ENCODE assay signal across 14 cellular contexts in the genomic region with DNA sequence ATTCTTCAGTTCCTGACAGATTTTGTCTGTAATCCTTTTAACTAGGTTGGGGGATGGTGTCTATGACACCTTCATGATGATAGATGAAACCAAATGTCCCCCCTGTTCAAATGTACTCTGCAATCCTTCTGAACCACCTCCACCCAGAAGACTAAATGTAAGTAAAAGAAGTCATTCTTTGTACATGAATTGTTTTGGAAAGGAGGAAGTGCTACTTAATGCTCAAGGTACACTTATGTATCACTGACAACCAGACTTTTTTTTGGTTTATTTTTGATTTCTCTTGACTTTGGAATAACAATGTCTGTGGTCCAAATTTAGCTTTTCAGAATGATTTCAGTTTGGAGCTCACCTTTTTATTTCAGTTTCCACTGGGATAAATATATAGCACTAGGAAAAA. TPM values are rescaled to one million over a fixed set of nuclear protein-coding genes. Genes with fewer than 3 reads are reported as not detected.
A peak's percentile ranks its signal among the peaks of the same experiment; 100 is the strongest.
DNase-seq lines count a peak whose midpoint lies in the region; ATAC-seq, FAIRE-seq and TF ChIP-seq lines count a peak whose summit lies in the region.
"Had no signal": no experiment of that assay in that cellular context is flagged by ENCODE, and none has a peak within 500 bp of the region (broad histone marks: within the 10 kb centered on the region; RNA-seq: fewer than 3 reads in every experiment).

No MANE protein-coding gene starts in this region.

- intact Hi-C loops in activated CD4-positive, alpha-beta T cell treated with anti-CD3 and anti-CD28 coated beads for 36 hours (cut with DNase I, micrococcal nuclease) = loop anchor here in 1 of 2 experiments (5.0 to 10.0 kb wide), 2 partner anchors 170 to 347 kb away; no protein-coding TSS in a partner anchor

- no peak for FAIRE-seq in astrocyte (lab: Jason Lieb, UNC)
- FAIRE-seq: bronchial epithelial cell had no signal

- H3K79me2 ChIP-seq in astrocyte (ENCODE audit: insufficient read depth, low read length) = peaks cover 9% of the 10 kb centered on the region

- no peak overlapping the region for H3K27ac ChIP-seq in astrocyte (ENCODE audit: low read depth, low read length)
- H3K27ac ChIP-seq: Peyer's patch had no signal

- H2AFZ ChIP-seq in astrocyte (ENCODE audit: low read depth, low read length) = no peak overlapping the region

- no peak overlapping the region for H3K27ac Mint-ChIP-seq in activated CD4-positive, alpha-beta T cell treated with anti-CD3 and anti-CD28 coated beads for 36 hours
- no peak overlapping the region for H3K27ac Mint-ChIP-seq in astrocyte (ENCODE audit: unreplicated experiment)
- peak overlapping the region; percentile 14 for H3K27ac Mint-ChIP-seq in stimulated activated effector memory CD8-positive, alpha-beta T cell treated with anti-CD3 and anti-CD28 coated beads, Interleukin-12 subunit alpha, Interleukin-12 subunit beta, amount 100 ng/mL, for 72 hours
- H3K27ac Mint-ChIP-seq: T-helper 2 cell treated with Interferon-gamma antibody and Interleukin-4, amounts not matched to agents 5 μg/mL and 100 μg/mL, for 36 hours had no signal

- no peak for TF ChIP-seq CTCF in astrocyte (IDR thresholded peaks at IDR 0.05; ENCODE audit: insufficient read depth, low read depth, low read length)

- POLR2A ChIA-PET in activated CD4-positive, alpha-beta T cell treated with anti-CD3 and anti-CD28 coated beads for 36 hours (lab: Charles Lee) = no interaction called here

- CTCF ChIA-PET in activated CD4-positive, alpha-beta T cell treated with anti-CD3 and anti-CD28 coated beads for 36 hours (lab: Charles Lee) = interaction anchor here (0.5 to 17.9 kb wide), 9 partner anchors 16 to 1518 kb away, joined by 3 to 564 read pairs (median 3); no protein-coding TSS in a partner anchor

- H3K4me3 ChIP-seq in astrocyte (ENCODE audit: insufficient read depth, low read depth, low read length) = no peak overlapping the region
- H3K4me3 ChIP-seq: Peyer's patch had no signal

- H3K4me3 Mint-ChIP-seq in activated CD4-positive, alpha-beta T cell treated with anti-CD3 and anti-CD28 coated beads for 36 hours = peak overlapping the region; percentile 47
- peak overlapping the region; percentile 8 for H3K4me3 Mint-ChIP-seq in astrocyte (ENCODE audit: unreplicated experiment)
- no peak overlapping the region for H3K4me3 Mint-ChIP-seq in stimulated activated effector memory CD8-positive, alpha-beta T cell treated with anti-CD3 and anti-CD28 coated beads, Interleukin-12 subunit alpha, Interleukin-12 subunit beta, amount 100 ng/mL, for 72 hours

- H3K9ac ChIP-seq in astrocyte (ENCODE audit: low read length) = no peak overlapping the region

- H3K36me3 Mint-ChIP-seq in activated CD4-positive, alpha-beta T cell treated with anti-CD3 and anti-CD28 coated beads for 36 hours (ENCODE audit: low read depth) = peaks cover 14% of the 10 kb centered on the region
- H3K36me3 Mint-ChIP-seq in astrocyte (ENCODE audit: low read depth, unreplicated experiment) = peaks cover 3% of the 10 kb centered on the region
- H3K36me3 Mint-ChIP-seq in stimulated activated effector memory CD8-positive, alpha-beta T cell treated with anti-CD3 and anti-CD28 coated beads, Interleukin-12 subunit alpha, Interleukin-12 subunit beta, amount 100 ng/mL, for 72 hours = peaks cover 12% of the 10 kb centered on the region

- H3K27me3 Mint-ChIP-seq in activated CD4-positive, alpha-beta T cell treated with anti-CD3 and anti-CD28 coated beads for 36 hours = peaks cover 5% of the 10 kb centered on the region
- H3K27me3 Mint-ChIP-seq in astrocyte (ENCODE audit: low read depth, unreplicated experiment) = no peaks in the 10 kb centered on the region

- peak overlapping the region; percentile 92 for H3K4me2 ChIP-seq in astrocyte (ENCODE audit: low read length)

- no peak for DNase-seq in activated CD4-positive, alpha-beta T cell treated with anti-CD3 and anti-CD28 coated beads for 36 hours
- DNase-seq in activated CD4-positive, alpha-beta T cell treated with anti-CD3 and anti-CD28 coated beads for 1 hour = no peak
- DNase-seq in NCI-H82 treated with DMSO at 0.1 percent for 48 hours (lab: John Stamatoyannopoulos, UW; ENCODE audit: unreplicated experiment) (peak; percentile 48), astrocyte (ENCODE audit: low read depth) (no peak)
- no peak for DNase-seq in stimulated activated effector memory CD8-positive, alpha-beta T cell treated with anti-CD3 and anti-CD28 coated beads, Interleukin-12 subunit alpha, Interleukin-12 subunit beta, amount 100 ng/mL, for 72 hours (ENCODE audit: low spot score in 2 of 2)
- DNase-seq in stimulated activated CD8-positive, alpha-beta memory T cell treated with anti-CD3 and anti-CD28 coated beads, Interleukin-4, amount 100 ng/mL, for 48 hours = no peak
- no peak for DNase-seq in activated CD4-positive, CD25-positive, alpha-beta regulatory T cell (lab: John Stamatoyannopoulos, UW)
- DNase-seq: activated naive CD4-positive, alpha-beta T cell treated with Interleukin-2 at 50 U/mL for 16 hours; foreskin keratinocyte; H7; Peyer's patch had no signal

- no peak for ATAC-seq in activated CD4-positive, alpha-beta T cell treated with anti-CD3 and anti-CD28 coated beads for 36 hours
- ATAC-seq in stimulated activated effector memory CD8-positive, alpha-beta T cell treated with anti-CD3 and anti-CD28 coated beads, Interleukin-12 subunit alpha, Interleukin-12 subunit beta, amount 100 ng/mL, for 72 hours = no peak
- ATAC-seq in GM19023 (IDR thresholded peaks at IDR 0.05; ENCODE audit: unreplicated experiment) = no peak
- ATAC-seq: foreskin keratinocyte had no signal

- no peaks in the 10 kb centered on the region for H3K9me3 ChIP-seq in astrocyte (ENCODE audit: insufficient read depth, low read depth, low read length)
- H3K9me3 ChIP-seq: Peyer's patch had no signal

- H3K4me1 Mint-ChIP-seq in activated CD4-positive, alpha-beta T cell treated with anti-CD3 and anti-CD28 coated beads for 36 hours = peaks cover 27% of the 10 kb centered on the region
- peaks cover 17% of the 10 kb centered on the region for H3K4me1 Mint-ChIP-seq in astrocyte (ENCODE audit: low read depth, unreplicated experiment)
- H3K4me1 Mint-ChIP-seq in stimulated activated effector memory CD8-positive, alpha-beta T cell treated with anti-CD3 and anti-CD28 coated beads, Interleukin-12 subunit alpha, Interleukin-12 subunit beta, amount 100 ng/mL, for 72 hours = peaks cover 21% of the 10 kb centered on the region

- H4K20me1 ChIP-seq in astrocyte (ENCODE audit: insufficient read depth, low read length) = peaks cover 3% of the 10 kb centered on the region

- peaks cover 23% of the 10 kb centered on the region for H3K4me1 ChIP-seq in astrocyte (ENCODE audit: insufficient read depth, low read length)

- H3K36me3 ChIP-seq in astrocyte (ENCODE audit: insufficient read depth, low read length) = peaks cover 5% of the 10 kb centered on the region
- H3K36me3 ChIP-seq: Peyer's patch had no signal

- no peaks in the 10 kb centered on the region for H3K9me3 Mint-ChIP-seq in activated CD4-positive, alpha-beta T cell treated with anti-CD3 and anti-CD28 coated beads for 36 hours (ENCODE audit: low read depth)
- no peaks in the 10 kb centered on the region for H3K9me3 Mint-ChIP-seq in astrocyte (ENCODE audit: unreplicated experiment)
- H3K9me3 Mint-ChIP-seq in stimulated activated effector memory CD8-positive, alpha-beta T cell treated with anti-CD3 and anti-CD28 coated beads, Interleukin-12 subunit alpha, Interleukin-12 subunit beta, amount 100 ng/mL, for 72 hours = no peaks in the 10 kb centered on the region
- H3K9me3 Mint-ChIP-seq: T-helper 2 cell treated with Interferon-gamma antibody and Interleukin-4, amounts not matched to agents 5 μg/mL and 100 μg/mL, for 36 hours had no signal

- H3K27me3 ChIP-seq in astrocyte (ENCODE audit: insufficient read depth, low read length) = no peaks in the 10 kb centered on the region
- H3K27me3 ChIP-seq: foreskin keratinocyte, Peyer's patch had no signal

RNA-seq across cellular contexts. Expression of a gene that starts 2.3 kb away (rescaled TPM):
- 1 to 10 TPM; 8.3 to 8.7 TPM for total RNA-seq in activated CD4-positive, alpha-beta T cell treated with anti-CD3 and anti-CD28 coated beads for 36 hours
- total RNA-seq in astrocyte = 8.2 and 8.7 TPM in 2 replicates

RNA-seq across cellular contexts. Expression of a gene that starts 25.3 kb away (rescaled TPM):
- 100 to 1,000 TPM in 1 of 2 experiments, 10 to 100 TPM in 1; 91.2 to 100 TPM for total RNA-seq in activated CD4-positive, alpha-beta T cell treated with anti-CD3 and anti-CD28 coated beads for 36 hours
- 27.3 and 33.6 TPM in 2 replicates for total RNA-seq in astrocyte

RNA-seq across cellular contexts. Expression of a gene that starts 47.1 kb away (rescaled TPM):
- total RNA-seq in activated CD4-positive, alpha-beta T cell treated with anti-CD3 and anti-CD28 coated beads for 36 hours = 10 to 100 TPM; 62.8 to 64.7 TPM
- 104 and 108 TPM in 2 replicates for total RNA-seq in astrocyte
